ENCODE assay signal across 8 cellular contexts in the genomic region with DNA sequence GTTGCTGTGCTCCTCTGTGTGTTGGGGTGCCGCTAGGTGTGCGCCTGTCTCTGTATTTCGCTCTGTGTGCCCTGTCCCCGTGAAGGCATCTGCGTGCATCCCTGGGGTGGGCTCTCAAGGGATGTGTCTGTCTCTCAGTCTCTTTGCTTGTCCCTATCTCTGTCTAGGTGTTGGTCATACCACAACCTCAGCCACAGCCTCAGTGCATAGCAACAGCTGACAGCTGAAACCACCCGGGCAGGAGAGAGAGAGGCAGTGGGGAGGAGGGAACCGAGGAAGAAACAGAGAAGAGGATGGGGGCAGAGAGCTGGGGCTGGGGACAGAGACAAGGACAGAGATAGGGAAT. TPM values are rescaled to one million over a fixed set of nuclear protein-coding genes. Genes with fewer than 3 reads are reported as not detected.
DNase-seq lines count a peak whose midpoint lies in the region; ATAC-seq and TF ChIP-seq lines count a peak whose summit lies in the region.

No MANE protein-coding gene starts in this region.

- intact Hi-C loops in left cardiac atrium (cut with DNase I), result no loop called here

- peak overlapping the region; percentile 88 to 100 (median 98) for H3K4me2 ChIP-seq in BLaER1 treated with 17β-estradiol and CSF1 and Interleukin-3, amounts not matched to agents 10 nM and 100 nM

- no peak overlapping the region for H3K27ac ChIP-seq in BLaER1 treated with 17β-estradiol and CSF1 and Interleukin-3, amounts not matched to agents 10 nM and 100 nM
- H3K27ac ChIP-seq in RWPE1, result peak overlapping the region; percentile 9; the same call in 1 of the 2 replicates

- peaks cover 44 to 92% (median 56%) of the 10 kb centered on the region in 11 experiments for H4K20me1 ChIP-seq in BLaER1 treated with 17β-estradiol and CSF1 and Interleukin-3, amounts not matched to agents 10 nM and 100 nM

- H3K36me3 ChIP-seq in BLaER1 treated with 17β-estradiol and CSF1 and Interleukin-3, amounts not matched to agents 10 nM and 100 nM, result peaks cover 0 to 29% (median 0%) of the 10 kb centered on the region in 11 experiments; a peak in 10 of 22 replicates

- H3K4me3 ChIP-seq in BLaER1 treated with 17β-estradiol and CSF1 and Interleukin-3, amounts not matched to agents 10 nM and 100 nM, result peak overlapping the region; percentile 47 to 71 (median 60)

- CTCF ChIA-PET in RWPE1 (lab: Yijun Ruan, JAX), result interaction anchor here (0.6 to 7.0 kb wide), 4 partner anchors 14 to 91 kb away, joined by 3 to 147 read pairs (median 4); a partner anchor contains a TSS

- no peaks in the 10 kb centered on the region for H3K9me3 ChIP-seq in BLaER1 treated with 17β-estradiol and CSF1 and Interleukin-3, amounts not matched to agents 10 nM and 100 nM (replicated peaks in 1 of 11)

- DNase-seq in RWPE1 (ENCODE audit: low spot score) (no peak), glomerular visceral epithelial cell (ENCODE audit: extremely low spot score) (peak; percentile 40), NCI-H2171 treated with DMSO at 0.1 percent for 48 hours (lab: John Stamatoyannopoulos, UW) (no peak), GDM1 (lab: John Stamatoyannopoulos, UW) (no peak), left cardiac atrium (no peak)

- H3K9ac ChIP-seq in BLaER1 treated with 17β-estradiol and CSF1 and Interleukin-3, amounts not matched to agents 10 nM and 100 nM, result peak overlapping the region in 2 of 11 experiments; percentile 19 to 22; a peak in 2 of 22 replicates

- no peak for TF ChIP-seq CTCF in RWPE1 (conservative IDR thresholded peaks at IDR 0.05; ENCODE audit: low read depth)

- peaks cover 71 to 74% (median 73%) of the 10 kb centered on the region in 11 experiments for H3K27me3 ChIP-seq in BLaER1 treated with 17β-estradiol and CSF1 and Interleukin-3, amounts not matched to agents 10 nM and 100 nM

- peaks cover 47 to 72% (median 66%) of the 10 kb centered on the region in 10 experiments for H3K4me1 ChIP-seq in BLaER1 treated with 17β-estradiol and CSF1 and Interleukin-3, amounts not matched to agents 10 nM and 100 nM

- ATAC-seq in GM19351 (IDR thresholded peaks at IDR 0.05; ENCODE audit: unreplicated experiment) (peak; percentile 52), GM21737 (IDR thresholded peaks at IDR 0.05; ENCODE audit: unreplicated experiment) (no peak), left cardiac atrium (no peak)

- POLR2A ChIA-PET in RWPE1 (lab: Yijun Ruan, JAX; ENCODE audit: low non-redundant PET), result no interaction called here

RNA-seq across cellular contexts. Expression of a gene that starts 1.0 kb away (rescaled TPM):
- 1 to 10 TPM in 1 of 2 donors, under 1 TPM in 1; 0.50 to 2.1 TPM for total RNA-seq in left cardiac atrium

RNA-seq across cellular contexts. Expression of a gene that starts 13.9 kb away (rescaled TPM):
- 10 to 100 TPM; 31.1 to 39.6 TPM for total RNA-seq in left cardiac atrium

RNA-seq across cellular contexts. Expression of a gene that starts 35.3 kb away (rescaled TPM):
- total RNA-seq in left cardiac atrium, result 1 to 10 TPM; 1.2 to 2.7 TPM
